In genomic region chr11:121520243-121521144, GRCh38 we compare ENCODE assay signal across 11 cellular contexts.
DNase-seq lines count a peak whose midpoint lies in the region; ATAC-seq and TF ChIP-seq lines count a peak whose summit lies in the region.
"Had no signal": no experiment of that assay in that cellular context is flagged by ENCODE, and none has a peak within 500 bp of the region (broad histone marks: within the 10 kb centered on the region; RNA-seq: fewer than 3 reads in every experiment).

No MANE protein-coding gene starts in this region.

- H3K9me3 ChIP-seq in BLaER1 (peaks cover 10% of the 10 kb centered on the region), ascending aorta (no peaks in the 10 kb centered on the region)
- H3K9me3 ChIP-seq: adrenal gland had no signal

- DNase-seq in HCEC 1CT (peak; percentile 54), ascending aorta (ENCODE audit: low spot score in 2 of 2) (no peak), left lobe of liver (ENCODE audit: low spot score) (no peak), GM13976 (ENCODE audit: low spot score) (no peak), 8988T (no peak), COR-L47 (lab: John Stamatoyannopoulos, UW) (no peak)
- no peak for DNase-seq in activated effector memory CD4-positive, alpha-beta T cell treated with Interleukin-2 at 50 U/mL for 16 hours
- DNase-seq: adrenal gland; NCI-H774; stimulated activated CD4-positive, alpha-beta T cell treated with anti-CD3 and anti-CD28 coated beads, Interleukin-1b, Interleukin-23, amount 100 ng/mL, for 48 hours had no signal

- peaks cover 83% of the 10 kb centered on the region for H3K4me1 ChIP-seq in BLaER1
- H3K4me1 ChIP-seq in ascending aorta: peaks cover 4 to 23% of the 10 kb centered on the region in 2 donors

- TF ChIP-seq CTCF in ascending aorta (IDR thresholded peaks at IDR 0.05) (no peak), GM13976 (IDR thresholded peaks at IDR 0.05; ENCODE audit: borderline replicate concordance, control extremely low read depth, extremely low read depth, insufficient read depth, missing control alignments) (no peak)

- no peak overlapping the region for H3K9ac ChIP-seq in BLaER1

- H3K27ac ChIP-seq in BLaER1: no peak overlapping the region
- H3K27ac ChIP-seq in ascending aorta: peak overlapping the region; percentile 76 to 80
- H3K27ac ChIP-seq: adrenal gland had no signal

- intact Hi-C loops in ascending aorta (cut with DNase I): loop anchor here (2.0 kb wide), 1 partner anchor 56 kb away; no protein-coding TSS in a partner anchor

- ATAC-seq in left lobe of liver: peak; percentile 58

- H3K4me3 ChIP-seq in BLaER1 (no peak overlapping the region), ascending aorta (no peak overlapping the region)
- H3K4me3 ChIP-seq: adrenal gland had no signal

- H3K36me3 ChIP-seq in BLaER1 (peaks cover 23% of the 10 kb centered on the region), ascending aorta (no peaks in the 10 kb centered on the region)
- H3K36me3 ChIP-seq: adrenal gland had no signal

- no peaks in the 10 kb centered on the region for H4K20me1 ChIP-seq in BLaER1

- in situ Hi-C loops in GM13976 (cut with MboI; ENCODE audit: low sequenced_read_pairs, unreplicated experiment): no loop called here

- H3K4me2 ChIP-seq in BLaER1: peak overlapping the region; percentile 70

- H3K27me3 ChIP-seq in BLaER1: no peaks in the 10 kb centered on the region
- no peaks in the 10 kb centered on the region for H3K27me3 ChIP-seq in ascending aorta
- H3K27me3 ChIP-seq: adrenal gland had no signal
